Comparison of ENCODE assay signal across 8 cellular contexts in the genomic region with DNA sequence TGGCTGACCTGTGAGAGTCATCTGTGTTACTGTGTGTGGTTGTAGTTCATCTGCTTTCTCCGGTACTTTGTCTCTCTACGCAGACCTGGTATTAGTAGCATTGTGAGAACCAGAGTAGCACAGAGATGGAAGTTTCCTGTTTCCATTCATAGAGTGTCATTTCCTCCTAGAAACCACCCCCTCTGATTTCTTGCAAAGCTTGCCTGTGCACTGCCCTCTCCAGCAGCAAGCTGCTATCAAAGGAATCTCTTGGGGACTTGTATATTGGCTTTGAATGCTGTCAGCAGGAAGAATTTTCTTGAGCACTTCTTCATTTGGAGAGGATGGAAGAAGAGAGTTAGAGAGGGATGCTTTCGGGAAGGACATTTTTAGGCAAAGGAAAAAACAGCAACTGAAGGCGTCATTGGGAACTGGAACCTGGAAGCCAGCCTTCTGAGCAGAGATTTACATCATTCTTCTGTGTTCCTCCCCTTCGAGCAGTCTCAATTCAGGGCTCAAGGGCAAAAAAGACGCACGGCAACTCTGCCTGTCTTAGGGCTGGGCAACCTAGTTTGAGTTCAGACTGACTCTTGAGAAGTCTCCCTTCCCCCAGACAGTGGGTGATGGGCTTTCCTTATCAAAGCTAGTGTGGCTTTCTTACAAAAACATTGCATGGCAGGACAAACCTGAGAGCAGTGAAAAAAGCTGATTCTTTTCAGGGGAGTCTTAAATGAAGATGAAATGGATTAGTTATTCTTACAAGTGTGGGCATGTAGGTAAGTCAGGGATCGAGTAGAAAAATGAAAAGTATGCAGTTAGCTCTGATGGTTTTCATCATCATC.
DNase-seq lines count a peak whose midpoint lies in the region; ATAC-seq and TF ChIP-seq lines count a peak whose summit lies in the region.

No MANE protein-coding gene starts in this region.

- H3K27ac ChIP-seq in ascending aorta (peak overlapping the region; percentile 82 to 84), mucosa of rectum (ENCODE audit: low read depth in 2 of 2, low read length in 2 of 2) (peak overlapping the region; percentile 36 to 56)

- ATAC-seq in GM18907 (IDR thresholded peaks at IDR 0.05; ENCODE audit: unreplicated experiment) (peak; percentile 91), HG02973 (IDR thresholded peaks at IDR 0.05; ENCODE audit: unreplicated experiment) (peak; percentile 63), GM21723 (IDR thresholded peaks at IDR 0.05; ENCODE audit: unreplicated experiment) (no peak)

- peak overlapping the region in 1 of 2 donors; percentile 22 for H3K4me3 ChIP-seq in ascending aorta
- H3K4me3 ChIP-seq in mucosa of rectum (ENCODE audit: low read length in 2 of 2), result no peak overlapping the region

- H3K9ac ChIP-seq in mucosa of rectum (ENCODE audit: low read depth in 1 of 2, low read length in 2 of 2), result no peak overlapping the region

- TF ChIP-seq CTCF in ascending aorta (IDR thresholded peaks at IDR 0.05), result no peak

- peaks cover 0 to 16% of the 10 kb centered on the region in 2 donors for H3K36me3 ChIP-seq in ascending aorta
- peaks cover 3% of the 10 kb centered on the region in 2 donors for H3K36me3 ChIP-seq in mucosa of rectum (ENCODE audit: control insufficient read depth in 2 of 2, insufficient read depth in 2 of 2, low read length in 2 of 2)

- H3K9me3 ChIP-seq in ascending aorta, result no peaks in the 10 kb centered on the region
- H3K9me3 ChIP-seq in mucosa of rectum (ENCODE audit: control insufficient read depth in 2 of 2, low read length in 2 of 2), result no peaks in the 10 kb centered on the region

- DNase-seq in ascending aorta (ENCODE audit: low spot score in 2 of 2), result peak in 1 of 2 donors; percentile 83
- DNase-seq in OCI-M2 (lab: John Stamatoyannopoulos, UW; ENCODE audit: unreplicated experiment), result no peak
- DNase-seq in NK-92 (lab: John Stamatoyannopoulos, UW; ENCODE audit: unreplicated experiment), result no peak
- no peak for DNase-seq in cerebellum (ENCODE audit: low spot score)

- intact Hi-C loops in ascending aorta (cut with DNase I), result loop anchor here (2.0 kb wide), 1 partner anchor 44 kb away; no protein-coding TSS in a partner anchor

- H3K27me3 ChIP-seq in ascending aorta (no peaks in the 10 kb centered on the region), mucosa of rectum (ENCODE audit: control insufficient read depth in 2 of 2, insufficient read depth in 2 of 2, low read length in 2 of 2) (no peaks in the 10 kb centered on the region)

- H3K4me1 ChIP-seq in ascending aorta, result peaks cover 11 to 47% of the 10 kb centered on the region in 2 donors
- peaks cover 15 to 23% of the 10 kb centered on the region in 2 donors for H3K4me1 ChIP-seq in mucosa of rectum (ENCODE audit: control insufficient read depth in 2 of 2, insufficient read depth in 2 of 2, low read length in 2 of 2)
